In the genomic region with DNA sequence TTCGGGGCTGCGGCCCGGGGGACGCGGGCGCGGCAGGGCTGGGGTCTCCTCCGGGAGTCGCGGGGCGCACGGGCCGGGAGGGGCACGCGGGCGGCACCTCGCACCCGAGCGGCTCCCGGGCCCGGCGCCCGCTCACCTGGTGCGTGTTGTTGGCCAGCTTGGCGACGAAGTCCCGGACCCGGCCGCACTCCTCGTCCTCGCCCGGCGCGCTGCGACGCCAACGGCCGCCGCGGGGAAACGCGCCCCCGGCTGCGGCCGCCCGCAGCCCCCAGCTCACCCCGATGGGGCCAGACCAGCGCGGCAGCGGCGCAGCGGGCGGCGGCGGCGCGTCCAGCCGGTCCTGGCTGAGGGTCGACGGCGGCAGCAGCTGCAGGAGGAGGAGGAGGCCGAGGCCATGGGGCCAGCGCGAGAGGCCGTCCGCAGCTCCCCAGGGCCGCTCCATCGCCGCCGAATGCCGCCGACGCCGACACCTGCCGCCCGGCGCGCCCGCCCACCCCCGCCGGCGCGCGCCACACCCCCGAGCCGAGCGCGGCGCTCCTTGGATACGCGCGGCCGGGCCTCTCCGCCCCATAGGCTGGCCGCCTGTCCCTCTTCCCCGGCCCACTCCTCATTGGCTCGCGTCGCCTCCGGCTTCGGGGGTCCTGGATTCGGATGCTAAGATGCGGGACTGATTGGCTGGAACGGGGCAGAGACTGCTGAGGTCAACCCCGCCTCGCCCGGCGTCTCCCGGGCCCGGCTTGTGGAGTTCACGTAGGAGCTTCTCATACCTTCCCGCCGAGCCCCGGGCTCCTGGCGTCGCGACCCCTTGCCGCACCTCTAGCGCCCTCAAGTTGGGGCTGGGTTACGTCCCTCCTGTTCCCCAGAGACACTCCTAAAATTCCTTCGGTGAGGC, we compare ENCODE assay signal across 8 cellular contexts. TPM values are rescaled to one million over a fixed set of nuclear protein-coding genes. Genes with fewer than 3 reads are reported as not detected.
A peak's percentile ranks its signal among the peaks of the same experiment; 100 is the strongest.
DNase-seq lines count a peak whose midpoint lies in the region; ATAC-seq and TF ChIP-seq lines count a peak whose summit lies in the region.

A gene (minus strand): TSS at position 468 of the 892 bp plus-strand sequence. CDS start 26 bp downstream, at position 442.

- H3K4me1 ChIP-seq in left ventricle myocardium inferior = peaks cover 66% of the 10 kb centered on the region

- no peak for TF ChIP-seq CTCF in left ventricle myocardium inferior (IDR thresholded peaks at IDR 0.05; ENCODE audit: borderline replicate concordance)
- TF ChIP-seq CTCF in type B pancreatic cell (conservative IDR thresholded peaks at IDR 0.05) = no peak

- peak; percentile 90 for DNase-seq in G401 (ENCODE audit: low spot score)
- peak; percentile 96 for DNase-seq in NCI-H146 (lab: John Stamatoyannopoulos, UW)
- DNase-seq in T-helper 2 cell treated with Interferon-gamma antibody and Interleukin-4, amounts not matched to agents 5 μg/mL and 100 μg/mL, for 36 hours (ENCODE audit: low spot score) = peak; percentile 49
- DNase-seq in anterior cingulate cortex (lab: John Stamatoyannopoulos, UW) = peak; percentile 71 to 98 (median 94)
- DNase-seq in left ventricle myocardium inferior = peak; percentile 88
- peak; percentile 93 to 99 (median 96) for DNase-seq in posterior cingulate gyrus
- peak; percentile 92 for DNase-seq in type B pancreatic cell (ENCODE audit: extremely low spot score, unreplicated experiment)

- H3K27me3 Mint-ChIP-seq in T-helper 2 cell treated with Interferon-gamma antibody and Interleukin-4, amounts not matched to agents 5 μg/mL and 100 μg/mL, for 36 hours (ENCODE audit: low read depth) = peaks cover 41% of the 10 kb centered on the region
- peaks cover 8% of the 10 kb centered on the region for H3K27me3 Mint-ChIP-seq in type B pancreatic cell

- no peaks in the 10 kb centered on the region for H3K9me3 Mint-ChIP-seq in T-helper 2 cell treated with Interferon-gamma antibody and Interleukin-4, amounts not matched to agents 5 μg/mL and 100 μg/mL, for 36 hours
- H3K9me3 Mint-ChIP-seq in type B pancreatic cell = no peaks in the 10 kb centered on the region

- H3K4me3 ChIP-seq in left ventricle myocardium inferior = peak within 1 kb of the TSS; percentile 74

- peak; percentile 88 for ATAC-seq in HG02610 (IDR thresholded peaks at IDR 0.05; ENCODE audit: unreplicated experiment)

- intact Hi-C loops in left ventricle myocardium inferior (cut with micrococcal nuclease) (loop anchor here (5.0 kb wide), 1 partner anchor 115 kb away; a partner anchor contains a TSS), posterior cingulate gyrus (cut with DNase I) (loop anchor here (1.0 to 10.0 kb wide), 4 partner anchors 83 to 197 kb away; no protein-coding TSS in a partner anchor)

- H3K27ac ChIP-seq in left ventricle myocardium inferior (replicated peaks) = peak within 1 kb of the TSS; percentile 92

- no peak within 1 kb of the TSS for H3K27ac Mint-ChIP-seq in T-helper 2 cell treated with Interferon-gamma antibody and Interleukin-4, amounts not matched to agents 5 μg/mL and 100 μg/mL, for 36 hours
- peak within 1 kb of the TSS; percentile 94 for H3K27ac Mint-ChIP-seq in type B pancreatic cell

- peaks cover 16% of the 10 kb centered on the region for H3K36me3 Mint-ChIP-seq in T-helper 2 cell treated with Interferon-gamma antibody and Interleukin-4, amounts not matched to agents 5 μg/mL and 100 μg/mL, for 36 hours (ENCODE audit: low read depth)
- H3K36me3 Mint-ChIP-seq in type B pancreatic cell = no peaks in the 10 kb centered on the region

- no peaks in the 10 kb centered on the region for H3K27me3 ChIP-seq in left ventricle myocardium inferior (ENCODE audit: low read depth)

- no peaks in the 10 kb centered on the region for H3K9me3 ChIP-seq in left ventricle myocardium inferior (replicated peaks)

- H3K4me3 Mint-ChIP-seq in T-helper 2 cell treated with Interferon-gamma antibody and Interleukin-4, amounts not matched to agents 5 μg/mL and 100 μg/mL, for 36 hours = peak within 1 kb of the TSS; percentile 84
- H3K4me3 Mint-ChIP-seq in type B pancreatic cell = peak within 1 kb of the TSS; percentile 95

- in situ Hi-C loops in G401 (cut with HindIII; ENCODE audit: low sequenced_read_pairs) = no loop called here

- peaks cover 22% of the 10 kb centered on the region for H3K4me1 Mint-ChIP-seq in T-helper 2 cell treated with Interferon-gamma antibody and Interleukin-4, amounts not matched to agents 5 μg/mL and 100 μg/mL, for 36 hours (ENCODE audit: low read depth)
- peaks cover 26% of the 10 kb centered on the region for H3K4me1 Mint-ChIP-seq in type B pancreatic cell (ENCODE audit: unreplicated experiment)

- peaks cover 16% of the 10 kb centered on the region for H3K36me3 ChIP-seq in left ventricle myocardium inferior

RNA-seq across cellular contexts. Expression of the gene that starts here (rescaled TPM):
- total RNA-seq in G401 (2014; rRNA removed; shearing (Covaris generic)) = 15.1 and 17.7 TPM in 2 replicates
- 146 TPM for total RNA-seq in left ventricle myocardium inferior
- total RNA-seq in type B pancreatic cell (ENCODE audit: low replicate concordance) = 52.3 and 88.6 TPM in 2 replicates

Comparison
In these comparisons a context has a peak if more than half of its experiments do, and no peak if none do; other contexts are left out.
1. Peak in every context shown above with its lines: DNase-seq, ATAC-seq, H3K4me3 ChIP-seq and H3K27ac ChIP-seq.